8 cellular contexts compared by ENCODE assay signal in the genomic region with DNA sequence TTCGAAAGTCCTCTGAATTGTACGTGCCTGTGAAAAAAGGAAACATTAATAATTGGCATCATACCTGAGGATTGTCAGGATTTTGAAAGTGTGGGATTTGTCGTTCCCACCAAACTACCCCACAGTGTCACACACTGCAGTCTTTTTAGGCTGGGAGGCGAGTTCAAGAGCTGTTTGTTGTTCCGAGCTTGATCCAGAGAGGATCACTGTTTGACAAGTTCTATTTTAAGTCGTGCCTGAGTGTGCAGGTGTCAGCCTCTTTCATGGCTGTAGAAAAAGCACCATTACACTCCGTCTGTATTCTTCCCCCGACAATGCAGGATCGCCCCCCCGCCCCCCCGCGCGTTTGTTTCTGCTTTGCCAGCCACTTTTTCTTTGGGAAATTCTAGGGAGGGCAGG. TPM values are rescaled to one million over a fixed set of nuclear protein-coding genes. Genes with fewer than 3 reads are reported as not detected.
DNase-seq lines count a peak whose midpoint lies in the region; ATAC-seq and TF ChIP-seq lines count a peak whose summit lies in the region.

No MANE protein-coding gene starts in this region.

- peak overlapping the region; percentile 65 for H3K4me2 ChIP-seq in MM.1S (ENCODE audit: low read depth, low read length)

- H3K4me3 Mint-ChIP-seq in naive thymus-derived CD8-positive, alpha-beta T cell, result peak overlapping the region; percentile 84 to 98 (median 88)

- H3K4me3 ChIP-seq in BE2C (ENCODE audit: low read depth, low read length) (peak overlapping the region; percentile 85), MM.1S (ENCODE audit: low read length) (peak overlapping the region; percentile 54), ectodermal cell (ENCODE audit: insufficient read depth, low read depth, low read length) (peak overlapping the region; percentile 93)

- no peak for ATAC-seq in naive thymus-derived CD8-positive, alpha-beta T cell

- POLR2A ChIA-PET in naive thymus-derived CD8-positive, alpha-beta T cell (lab: Charles Lee), result interaction anchor here (1.4 kb wide), 1 partner anchor 1123 kb away, joined by 5 read pairs; a partner anchor contains a TSS

- WGBS in ectodermal cell, 2 experiments, result 23 to 45% methylated on average over 7 to 13 of the region's 13 CpGs

- H3K9ac ChIP-seq in MM.1S (ENCODE audit: low read length), result peak overlapping the region; percentile 28; the same call in 1 of the 2 replicates

- no peaks in the 10 kb centered on the region for H4K20me1 ChIP-seq in MM.1S (ENCODE audit: insufficient read depth, low read length)

- H3K4me1 ChIP-seq in BE2C (no peaks in the 10 kb centered on the region), MM.1S (ENCODE audit: low read length) (0 out of 2 replicates have a peak, but pooled peaks cover 9% of the 10 kb centered on the region), ectodermal cell (ENCODE audit: control insufficient read depth, insufficient read depth, low read length) (peaks cover 4% of the 10 kb centered on the region)

- peak overlapping the region; percentile 39; the same call in 1 of the 2 replicates for H3K27ac ChIP-seq in MM.1S (ENCODE audit: low read length)
- no peak overlapping the region for H3K27ac ChIP-seq in ectodermal cell (ENCODE audit: insufficient read depth, low read depth, low read length, poor library complexity, severe bottlenecking)

- no peaks in the 10 kb centered on the region for H3K9me2 ChIP-seq in MM.1S (replicated peaks; ENCODE audit: insufficient read depth, low read length)

- H3K9me3 Mint-ChIP-seq in naive thymus-derived CD8-positive, alpha-beta T cell, result peaks cover 0 to 2% (median 0%) of the 10 kb centered on the region in 9 donors

- no peaks in the 10 kb centered on the region for H3K36me3 Mint-ChIP-seq in naive thymus-derived CD8-positive, alpha-beta T cell

- H3K36me3 ChIP-seq in BE2C (peaks cover 4% of the 10 kb centered on the region; the same call in 1 of the 2 replicates), MM.1S (replicated peaks; ENCODE audit: insufficient read depth, low read length) (no peaks in the 10 kb centered on the region), ectodermal cell (ENCODE audit: control insufficient read depth, insufficient read depth, low read length) (no peaks in the 10 kb centered on the region)

- H3K27me3 ChIP-seq in BE2C (no peaks in the 10 kb centered on the region), MM.1S (replicated peaks; ENCODE audit: insufficient read depth, low read length) (no peaks in the 10 kb centered on the region), ectodermal cell (ENCODE audit: control insufficient read depth, insufficient read depth, low read length, poor library complexity, severe bottlenecking) (no peaks in the 10 kb centered on the region)

- TF ChIP-seq CTCF in BE2C (IDR thresholded peaks at IDR 0.05; ENCODE audit: low read depth, low read length) (no peak), MM.1S (IDR thresholded peaks at IDR 0.05; ENCODE audit: low read length) (no peak)

- DNase-seq in BE2C (no peak), MM.1S (peak; percentile 17), HuH-7 (ENCODE audit: low spot score) (no peak)
- no peak for DNase-seq in naive thymus-derived CD8-positive, alpha-beta T cell
- DNase-seq in activated CD4-positive, alpha-beta T cell treated with anti-CD3 and anti-CD28 coated beads, Interleukin-2, amount 50 U/mL, for 1 hour, result no peak
- no peak for DNase-seq in activated effector memory CD4-positive, alpha-beta T cell treated with Interleukin-2 at 50 U/mL for 16 hours
- no peak for DNase-seq in stimulated activated CD4-positive, alpha-beta T cell treated with anti-CD3 and anti-CD28 coated beads, Interleukin-2, amount 100 ng/mL, for 24 hours

- H3F3A ChIP-seq in MM.1S (ENCODE audit: insufficient read depth, low read length), result peaks cover 13% of the 10 kb centered on the region

- H3K27ac Mint-ChIP-seq in naive thymus-derived CD8-positive, alpha-beta T cell, result peak overlapping the region in 4 of 10 donors; percentile 17 to 94 (median 58)

- H3K4me1 Mint-ChIP-seq in naive thymus-derived CD8-positive, alpha-beta T cell, result peaks cover 16 to 30% (median 24%) of the 10 kb centered on the region in 4 donors

- no peaks in the 10 kb centered on the region; the same call in 1 of the 2 replicates for H3K79me2 ChIP-seq in MM.1S (ENCODE audit: low read length)

- H3K9me3 ChIP-seq in BE2C, result no peaks in the 10 kb centered on the region
- no peaks in the 10 kb centered on the region for H3K9me3 ChIP-seq in MM.1S (replicated peaks; ENCODE audit: insufficient read depth, low read length)
- H3K9me3 ChIP-seq in ectodermal cell (ENCODE audit: control insufficient read depth, low read length), result no peaks in the 10 kb centered on the region

- H3K27me3 Mint-ChIP-seq in naive thymus-derived CD8-positive, alpha-beta T cell, result peaks cover 8 to 37% (median 29%) of the 10 kb centered on the region in 5 donors

- 0 out of 2 replicates have a peak overlapping the region, but pooled peaks have one; percentile 38 for H2AFZ ChIP-seq in MM.1S (ENCODE audit: low read length)

RNA-seq across cellular contexts. Expression of a gene that starts 0.6 kb away (rescaled TPM):
- polyA plus RNA-seq in BE2C (2012; ENCODE audit: insufficient read depth, insufficient read length, low read depth), result 32.3 TPM
- 17.2 TPM for polyA plus RNA-seq in ectodermal cell (2013, experiment 1 of 4)
- 18.7 TPM for polyA plus RNA-seq in ectodermal cell (2013, experiment 2 of 4)
- 12.2 TPM for polyA plus RNA-seq in ectodermal cell (2013, experiment 3 of 4)
- 16.5 TPM for polyA plus RNA-seq in ectodermal cell (2013, experiment 4 of 4)
- 1 to 10 TPM; 7.2 to 8.0 TPM for total RNA-seq in naive thymus-derived CD8-positive, alpha-beta T cell
- polyA plus RNA-seq in naive thymus-derived CD8-positive, alpha-beta T cell, result 1 to 10 TPM; 1.1 to 1.7 (median 1.3) TPM
